In the genomic region with DNA sequence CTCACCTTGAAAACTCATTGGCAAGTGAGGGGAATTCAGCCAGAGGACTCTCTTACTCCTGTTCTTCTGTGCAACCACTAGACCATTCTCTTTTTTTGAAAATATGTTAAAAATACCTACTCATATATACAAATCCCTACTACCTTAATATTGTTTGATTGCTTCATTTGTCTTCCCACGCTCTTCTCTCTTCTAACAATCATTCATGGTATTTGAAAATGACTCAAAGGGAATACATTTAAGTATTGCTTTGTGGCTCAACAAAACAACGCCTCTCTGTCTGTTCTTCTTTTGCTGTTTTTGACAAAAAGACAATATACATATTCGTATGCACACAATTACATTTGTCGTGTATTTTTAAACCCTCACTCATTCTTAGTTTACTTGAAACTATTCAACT, we compare ENCODE assay signal across 28 cellular contexts.
"Had no signal": no experiment of that assay in that cellular context is flagged by ENCODE, and none has a peak within 500 bp of the region (broad histone marks: within the 10 kb centered on the region; RNA-seq: fewer than 3 reads in every experiment).

No MANE protein-coding gene starts in this region.

- H3K4me1 Mint-ChIP-seq: naive thymus-derived CD4-positive, alpha-beta T cell; neural progenitor cell; stimulated activated naive B cell treated with anti-CD40 and anti-IgM and Interleukin-4, amounts not matched to agents 10 μg/mL and 1 μg/mL and 100 μg/mL, for 72 hours had no signal

- H3K27me3 ChIP-seq: dorsolateral prefrontal cortex, gastrocnemius medialis, neural progenitor cell, tibial nerve, upper lobe of left lung had no signal

- H3K27ac ChIP-seq: dorsolateral prefrontal cortex, epithelial cell of prostate, gastrocnemius medialis, neural progenitor cell, psoas muscle, thoracic aorta, tibial nerve, upper lobe of left lung had no signal

- DNase-seq: dorsolateral prefrontal cortex; effector CD4-positive, alpha-beta T cell; foreskin fibroblast; gastrocnemius medialis; head of caudate nucleus; kidney; mesenchymal stem cell; midbrain; naive thymus-derived CD4-positive, alpha-beta T cell; nucleus accumbens; posterior cingulate gyrus; psoas muscle; right cardiac atrium; small intestine; stimulated activated CD4-positive, alpha-beta T cell treated with anti-CD3 and anti-CD28 coated beads, Interleukin-15, amount 100 ng/mL, for 24 hours; stimulated activated CD4-positive, alpha-beta T cell treated with anti-CD3 and anti-CD28 coated beads, Interleukin-2, amount 100 ng/mL, for 48 hours; stimulated activated naive B cell treated with anti-CD40 and anti-IgM and Interleukin-4, amounts not matched to agents 10 μg/mL and 1 μg/mL and 100 μg/mL, for 72 hours; upper lobe of left lung had no signal

- ATAC-seq: gastrocnemius medialis; left lobe of liver; naive thymus-derived CD4-positive, alpha-beta T cell; psoas muscle; right cardiac atrium; stimulated activated naive B cell treated with anti-CD40 and anti-IgM and Interleukin-4, amounts not matched to agents 10 μg/mL and 1 μg/mL and 100 μg/mL, for 72 hours had no signal

- H3K27me3 Mint-ChIP-seq: naive thymus-derived CD4-positive, alpha-beta T cell; stimulated activated naive B cell treated with anti-CD40 and anti-IgM and Interleukin-4, amounts not matched to agents 10 μg/mL and 1 μg/mL and 100 μg/mL, for 72 hours; stimulated activated naive CD8-positive, alpha-beta T cell treated with anti-CD3 and anti-CD28 coated beads, Interleukin-15, Interleukin-2, amounts not matched to agents 100 ng/mL and 50 ng/mL, for 24 hours had no signal

- FAIRE-seq: colon, kidney, small intestine, urothelium cell line had no signal

- H3K9me3 Mint-ChIP-seq: stimulated activated naive B cell treated with anti-CD40 and anti-IgM and Interleukin-4, amounts not matched to agents 10 μg/mL and 1 μg/mL and 100 μg/mL, for 72 hours had no signal

- H3K36me3 ChIP-seq: gastrocnemius medialis, neural progenitor cell, thoracic aorta, tibial nerve, upper lobe of left lung had no signal

- H3K4me3 Mint-ChIP-seq: naive thymus-derived CD4-positive, alpha-beta T cell; nephron; neural progenitor cell; stimulated activated naive B cell treated with anti-CD40 and anti-IgM and Interleukin-4, amounts not matched to agents 10 μg/mL and 1 μg/mL and 100 μg/mL, for 72 hours; stimulated activated naive CD8-positive, alpha-beta T cell treated with anti-CD3 and anti-CD28 coated beads, Interleukin-15, Interleukin-2, amounts not matched to agents 100 ng/mL and 50 ng/mL, for 24 hours had no signal

- H3K9me3 ChIP-seq: gastrocnemius medialis, psoas muscle, thoracic aorta, tibial nerve, upper lobe of left lung had no signal

- H3K4me3 ChIP-seq: dorsolateral prefrontal cortex, gastrocnemius medialis, lung, neural progenitor cell, psoas muscle, thoracic aorta, tibial nerve, upper lobe of left lung had no signal

- H3K27ac Mint-ChIP-seq: naive thymus-derived CD4-positive, alpha-beta T cell; neural progenitor cell; stimulated activated naive B cell treated with anti-CD40 and anti-IgM and Interleukin-4, amounts not matched to agents 10 μg/mL and 1 μg/mL and 100 μg/mL, for 72 hours; stimulated activated naive CD8-positive, alpha-beta T cell treated with anti-CD3 and anti-CD28 coated beads, Interleukin-15, Interleukin-2, amounts not matched to agents 100 ng/mL and 50 ng/mL, for 24 hours had no signal

- H3K4me1 ChIP-seq: gastrocnemius medialis, neural progenitor cell, psoas muscle, tibial nerve, upper lobe of left lung had no signal

- H3K36me3 Mint-ChIP-seq: naive thymus-derived CD4-positive, alpha-beta T cell; neural progenitor cell; stimulated activated naive B cell treated with anti-CD40 and anti-IgM and Interleukin-4, amounts not matched to agents 10 μg/mL and 1 μg/mL and 100 μg/mL, for 72 hours had no signal
